9 cellular contexts compared by ENCODE assay signal in genomic region chr13:60268203-60268555, GRCh38.
DNase-seq lines count a peak whose midpoint lies in the region; ATAC-seq, FAIRE-seq and TF ChIP-seq lines count a peak whose summit lies in the region.
"Had no signal": no experiment of that assay in that cellular context is flagged by ENCODE, and none has a peak within 500 bp of the region (broad histone marks: within the 10 kb centered on the region; RNA-seq: fewer than 3 reads in every experiment).

No MANE protein-coding gene starts in this region.

- H3K4me2 ChIP-seq in A549 = peak overlapping the region; percentile 91
- peak overlapping the region; percentile 63 to 66 for H3K4me2 ChIP-seq in H1 (ENCODE audit: insufficient read depth in 1 of 2, low read depth in 2 of 2, low read length in 2 of 2)

- no peaks in the 10 kb centered on the region; the same call in 1 of the 2 replicates for H3K27me3 ChIP-seq in HUES48 (ENCODE audit: control insufficient read depth, insufficient read depth, low read length)
- H3K27me3 ChIP-seq in H1 (replicated peaks in 1 of 4; ENCODE audit: control insufficient read depth in 3 of 4, extremely low read depth in 1 of 4, insufficient read depth in 3 of 4, low read length in 3 of 4) = no peaks in the 10 kb centered on the region
- H3K27me3 ChIP-seq in muscle layer of duodenum (ENCODE audit: low read depth, low read length) = no peaks in the 10 kb centered on the region

- H4K5ac ChIP-seq in H1 (ENCODE audit: insufficient read length, low read depth, low read length) = no peak overlapping the region

- no peak overlapping the region for H2BK5ac ChIP-seq in H1 (ENCODE audit: low read depth, low read length)

- no peak overlapping the region for H3K4ac ChIP-seq in H1 (replicated peaks; ENCODE audit: insufficient read length, low read depth, low read length)

- no peak for ATAC-seq in A549

- no peak for TF ChIP-seq EP300 in A549 (IDR thresholded peaks at IDR 0.05)
- no peak for TF ChIP-seq EP300 in H1 (IDR thresholded peaks at IDR 0.05; ENCODE audit: borderline replicate concordance in 1 of 2, low read depth in 2 of 2, low read length in 2 of 2)

- no peak overlapping the region for H2BK15ac ChIP-seq in H1 (ENCODE audit: low read length)

- H2BK120ac ChIP-seq in H1 (replicated peaks; ENCODE audit: low read depth, low read length) = no peak overlapping the region

- H3K27ac ChIP-seq in A549 = no peak overlapping the region
- no peak overlapping the region for H3K27ac ChIP-seq in HUES48 (ENCODE audit: low read depth, low read length)
- no peak overlapping the region for H3K27ac ChIP-seq in H1 (ENCODE audit: low read depth, low read length)
- no peak overlapping the region for H3K27ac ChIP-seq in muscle layer of duodenum (ENCODE audit: low read length)

- DNase-seq in A549 (ENCODE audit: low read depth in 1 of 2, low spot score in 1 of 2) (no peak), H1 (ENCODE audit: low read depth in 1 of 2, low spot score in 2 of 2) (no peak), GM10248 (ENCODE audit: extremely low spot score) (no peak), NCI-H1694 (lab: John Stamatoyannopoulos, UW) (no peak)
- DNase-seq in activated T-cell treated with anti-CD3 and anti-CD28 coated beads, Interleukin-2, amount 50 U/mL, for 1 hour = no peak
- no peak for DNase-seq in stimulated activated CD4-positive, alpha-beta T cell treated with anti-CD3 and anti-CD28 coated beads, Interleukin-4, amount 100 ng/mL, for 24 hours
- DNase-seq: activated B cell treated with CpG ODN at 0.5 μM for 24 hours had no signal

- H2AK5ac ChIP-seq in H1 (ENCODE audit: low read depth, low read length) = no peak overlapping the region

- H3K36me3 ChIP-seq in HUES48 (ENCODE audit: control insufficient read depth, insufficient read depth, low read length) (no peaks in the 10 kb centered on the region), H1 (ENCODE audit: control insufficient read depth in 2 of 4, insufficient read depth in 4 of 4, low read length in 3 of 4) (no peaks in the 10 kb centered on the region), muscle layer of duodenum (ENCODE audit: control insufficient read depth in 1 of 2, insufficient read depth in 2 of 2, low read length in 2 of 2) (no peaks in the 10 kb centered on the region)

- no peak overlapping the region for H4K8ac ChIP-seq in H1 (ENCODE audit: extremely low read depth, insufficient read depth, low read length)

- CTCF ChIA-PET in A549 (lab: Yijun Ruan, JAX) = no interaction called here
- CTCF ChIA-PET in H1 (lab: Charles Lee; ENCODE audit: partially characterized antibody) = no interaction called here
- CTCF ChIA-PET in GM10248 (lab: Yijun Ruan, JAX) = no interaction called here

- no peak overlapping the region for H3K14ac ChIP-seq in H1 (ENCODE audit: insufficient read length)

- H3K79me2 ChIP-seq in H1 (ENCODE audit: control insufficient read depth in 1 of 2, insufficient read depth in 2 of 2, low read length in 2 of 2) = no peaks in the 10 kb centered on the region

- TF ChIP-seq CTCF in A549 (IDR thresholded peaks at IDR 0.05) (no peak), H1 (IDR thresholded peaks at IDR 0.05; ENCODE audit: control extremely low read depth in 1 of 3, insufficient read depth in 1 of 3, low read depth in 1 of 3, low read length in 3 of 3) (no peak), GM10248 (IDR thresholded peaks at IDR 0.05; ENCODE audit: control extremely low read depth, extremely low read depth, low read depth, missing control alignments) (no peak)

- H3K23me2 ChIP-seq in H1 (ENCODE audit: low read depth, low read length) = no peaks in the 10 kb centered on the region; the same call in 1 of the 2 replicates

- H3K18ac ChIP-seq in H1 (ENCODE audit: extremely low read depth, low read length) = no peak overlapping the region

- TF ChIP-seq RAD21 in A549 (conservative IDR thresholded peaks at IDR 0.05 in 1 of 2, IDR thresholded peaks at IDR 0.05 in 1 of 2) (no peak), H1 (IDR thresholded peaks at IDR 0.05 in 1 of 2, conservative IDR thresholded peaks at IDR 0.05 in 1 of 2; ENCODE audit: low read depth in 2 of 2, low read length in 2 of 2) (no peak)

- H4K20me1 ChIP-seq in H1 (replicated peaks in 1 of 2; ENCODE audit: control insufficient read depth in 1 of 2, insufficient read depth in 2 of 2, low read length in 2 of 2) = no peaks in the 10 kb centered on the region

- no peaks in the 10 kb centered on the region for H3K79me1 ChIP-seq in H1 (ENCODE audit: low read depth, low read length)

- H2BK12ac ChIP-seq in H1 (ENCODE audit: low read depth, low read length) = no peak overlapping the region

- POLR2A ChIA-PET in A549 (lab: Yijun Ruan, JAX) (no interaction called here), H1 (lab: Charles Lee; ENCODE audit: partially characterized antibody) (no interaction called here), GM10248 (lab: Yijun Ruan, JAX) (no interaction called here)

- H4K91ac ChIP-seq in H1 (replicated peaks; ENCODE audit: insufficient read length, low read length) = no peak overlapping the region

- H3K9ac ChIP-seq in HUES48 (ENCODE audit: low read depth, low read length) (no peak overlapping the region), H1 (replicated peaks in 1 of 4; ENCODE audit: extremely low read depth in 1 of 4, low read depth in 3 of 4, low read length in 3 of 4) (no peak overlapping the region)

- TF ChIP-seq POLR2A in A549 (IDR thresholded peaks at IDR 0.05; ENCODE audit: low read length) (no peak), H1 (IDR thresholded peaks at IDR 0.05; ENCODE audit: control extremely low read depth in 1 of 2, low read depth in 2 of 2, low read length in 2 of 2) (no peak)

- H3K23ac ChIP-seq in H1 (ENCODE audit: insufficient read length) = no peak overlapping the region

- peak overlapping the region; percentile 96 for H2AFZ ChIP-seq in H1 (ENCODE audit: low read length)

- FAIRE-seq in A549 (lab: Jason Lieb, UNC) (no peak), H1 (lab: Jason Lieb, UNC) (no peak)

- WGBS in A549 (ENCODE audit: missing lambda C conversion rate) = 18% methylated on average over 8 of the region's 8 CpGs
- 36% methylated on average over 8 of the region's 8 CpGs; no CpG with 5 or more reads in 1 of the 2 experiments for WGBS in H1 (ENCODE audit: extremely low coverage in 1 of 2, insufficient coverage in 1 of 2, insufficient read length in 1 of 2, insufficient replicate concordance in 2 of 2, low coverage in 1 of 2, low lambda C conversion rate in 2 of 2, missing lambda C conversion rate in 1 of 2), 2 experiments

- H3K4me3 ChIP-seq in A549 = peak overlapping the region; percentile 68
- peak overlapping the region; percentile 72 for H3K4me3 ChIP-seq in HUES48 (ENCODE audit: low read depth, low read length)
- peak overlapping the region; percentile 58 to 68 (median 62); a peak in 7 of 8 replicates for H3K4me3 ChIP-seq in H1 (ENCODE audit: extremely low read depth in 1 of 4, insufficient read depth in 2 of 4, low read depth in 3 of 4, low read length in 4 of 4)
- H3K4me3 ChIP-seq in muscle layer of duodenum (ENCODE audit: low read depth in 1 of 2, low read length in 2 of 2) = peak overlapping the region; percentile 55 to 67

- H3K56ac ChIP-seq in H1 (replicated peaks; ENCODE audit: insufficient read length, low read depth, low read length) = no peak overlapping the region

- no peaks in the 10 kb centered on the region for H3K4me1 ChIP-seq in A549
- H3K4me1 ChIP-seq in HUES48 (ENCODE audit: control insufficient read depth, insufficient read depth, low read length) = peaks cover 25% of the 10 kb centered on the region; the same call in 1 of the 2 replicates
- peaks cover 0 to 3% (median 0%) of the 10 kb centered on the region in 4 experiments; a peak in 1 of 7 replicates for H3K4me1 ChIP-seq in H1 (replicated peaks in 1 of 4; ENCODE audit: control insufficient read depth in 3 of 4, insufficient read depth in 4 of 4, low read length in 3 of 4)
- H3K4me1 ChIP-seq in muscle layer of duodenum (ENCODE audit: control insufficient read depth in 1 of 2, insufficient read depth in 2 of 2, low read length in 2 of 2) = no peaks in the 10 kb centered on the region

- no peak overlapping the region for H2BK20ac ChIP-seq in H1 (ENCODE audit: low read length)

- no peaks in the 10 kb centered on the region for H3K9me3 ChIP-seq in A549
- no peaks in the 10 kb centered on the region for H3K9me3 ChIP-seq in HUES48 (ENCODE audit: control insufficient read depth, insufficient read depth, low read length)
- no peaks in the 10 kb centered on the region for H3K9me3 ChIP-seq in H1 (ENCODE audit: insufficient read depth in 2 of 2, low read depth in 1 of 2, low read length in 1 of 2)
- H3K9me3 ChIP-seq in muscle layer of duodenum (ENCODE audit: control insufficient read depth in 1 of 2, low read length in 2 of 2) = no peaks in the 10 kb centered on the region

TF ChIP-seq in A549, 52 proteins besides CTCF, POLR2A, EP300 and RAD21 (continues in another document):
- TF ChIP-seq PHF8 (IDR thresholded peaks at IDR 0.05; ENCODE audit: borderline replicate concordance, low read depth) (no peak), KDM5A (IDR thresholded peaks at IDR 0.05) (no peak), JUN (IDR thresholded peaks at IDR 0.05) (no peak), GATA3 (IDR thresholded peaks at IDR 0.05; ENCODE audit: borderline replicate concordance) (no peak)
- TF ChIP-seq, protein P1, sequence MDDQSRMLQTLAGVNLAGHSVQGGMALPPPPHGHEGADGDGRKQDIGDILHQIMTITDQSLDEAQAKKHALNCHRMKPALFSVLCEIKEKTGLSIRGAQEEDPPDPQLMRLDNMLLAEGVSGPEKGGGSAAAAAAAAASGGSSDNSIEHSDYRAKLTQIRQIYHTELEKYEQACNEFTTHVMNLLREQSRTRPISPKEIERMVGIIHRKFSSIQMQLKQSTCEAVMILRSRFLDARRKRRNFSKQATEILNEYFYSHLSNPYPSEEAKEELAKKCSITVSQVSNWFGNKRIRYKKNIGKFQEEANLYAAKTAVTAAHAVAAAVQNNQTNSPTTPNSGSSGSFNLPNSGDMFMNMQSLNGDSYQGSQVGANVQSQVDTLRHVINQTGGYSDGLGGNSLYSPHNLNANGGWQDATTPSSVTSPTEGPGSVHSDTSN (IDR thresholded peaks at IDR 0.05) = no peak

TF ChIP-seq in H1, 55 proteins besides CTCF, POLR2A, EP300 and RAD21 (continues in another document):
- TF ChIP-seq JUND (IDR thresholded peaks at IDR 0.05; ENCODE audit: low read length) = no peak
- TF ChIP-seq SP4 (IDR thresholded peaks at IDR 0.05; ENCODE audit: low read length) = no peak
- no peak for TF ChIP-seq HDAC6 (IDR thresholded peaks at IDR 0.05; ENCODE audit: low read depth, low read length)
- TF ChIP-seq SP2 (IDR thresholded peaks at IDR 0.05; ENCODE audit: low read length) = no peak
- no peak for TF ChIP-seq CHD1 (IDR thresholded peaks at IDR 0.05; ENCODE audit: low read depth, low read length)
- TF ChIP-seq FOSL1 (IDR thresholded peaks at IDR 0.05; ENCODE audit: insufficient read depth, low read depth, low read length) = no peak
- no peak for TF ChIP-seq RNF2 (IDR thresholded peaks at IDR 0.05; ENCODE audit: borderline replicate concordance, low read depth, low read length, missing control alignments, poor library complexity, severe bottlenecking)
- TF ChIP-seq CEBPB (IDR thresholded peaks at IDR 0.05; ENCODE audit: low read depth, low read length) = no peak
- no peak for TF ChIP-seq SIX5 (IDR thresholded peaks at IDR 0.05; ENCODE audit: low read depth, low read length)
- no peak for TF ChIP-seq POU5F1 (IDR thresholded peaks at IDR 0.05; ENCODE audit: low read depth, low read length)
- no peak for TF ChIP-seq TCF12 (IDR thresholded peaks at IDR 0.05; ENCODE audit: low read depth, low read length)
